Comparison of ENCODE assay signal across 8 cellular contexts in genomic region chr6:30557683-30557981, GRCh38. TPM values are rescaled to one million over a fixed set of nuclear protein-coding genes. Genes with fewer than 3 reads are reported as not detected.
DNase-seq lines count a peak whose midpoint lies in the region; ATAC-seq, FAIRE-seq and TF ChIP-seq lines count a peak whose summit lies in the region.

No MANE protein-coding gene starts in this region.

- H3K9me3 Mint-ChIP-seq in IgD-negative memory B cell = no peaks in the 10 kb centered on the region
- no peaks in the 10 kb centered on the region for H3K9me3 Mint-ChIP-seq in activated naive CD8-positive, alpha-beta T cell treated with anti-CD3 and anti-CD28 coated beads for 36 hours

- no peaks in the 10 kb centered on the region for H3K27me3 ChIP-seq in BLaER1 treated with 17β-estradiol and CSF1 and Interleukin-3, amounts not matched to agents 10 nM and 100 nM
- H3K27me3 ChIP-seq in thoracic aorta (replicated peaks; ENCODE audit: insufficient read depth) = no peaks in the 10 kb centered on the region

- peak overlapping the region; percentile 93 to 100 (median 98) for H3K4me3 Mint-ChIP-seq in IgD-negative memory B cell
- H3K4me3 Mint-ChIP-seq in activated naive CD8-positive, alpha-beta T cell treated with anti-CD3 and anti-CD28 coated beads for 36 hours = peak overlapping the region; percentile 98

- peak overlapping the region; percentile 89 to 97 (median 95) for H3K27ac ChIP-seq in BLaER1 treated with 17β-estradiol and CSF1 and Interleukin-3, amounts not matched to agents 10 nM and 100 nM
- H3K27ac ChIP-seq in kidney (ENCODE audit: low read depth in 2 of 2, low read length in 2 of 2) = peak overlapping the region; percentile 95 to 99
- H3K27ac ChIP-seq in thoracic aorta = peak overlapping the region; percentile 98 to 99

- peaks cover 2% of the 10 kb centered on the region for H3K36me3 Mint-ChIP-seq in IgD-negative memory B cell
- H3K36me3 Mint-ChIP-seq in activated naive CD8-positive, alpha-beta T cell treated with anti-CD3 and anti-CD28 coated beads for 36 hours = peaks cover 63% of the 10 kb centered on the region

- peaks cover 35 to 64% (median 53%) of the 10 kb centered on the region in 11 experiments for H3K36me3 ChIP-seq in BLaER1 treated with 17β-estradiol and CSF1 and Interleukin-3, amounts not matched to agents 10 nM and 100 nM
- H3K36me3 ChIP-seq in kidney (ENCODE audit: control insufficient read depth in 1 of 2, insufficient read depth in 2 of 2, low read length in 2 of 2) = peaks cover 13 to 22% of the 10 kb centered on the region in 2 donors
- peaks cover 17% of the 10 kb centered on the region for H3K36me3 ChIP-seq in thoracic aorta

- H3K9ac ChIP-seq in BLaER1 treated with 17β-estradiol and CSF1 and Interleukin-3, amounts not matched to agents 10 nM and 100 nM = peak overlapping the region; percentile 86 to 95 (median 92)
- peak overlapping the region; percentile 89 to 93 for H3K9ac ChIP-seq in kidney (ENCODE audit: low read length in 2 of 2)

- H4K20me1 ChIP-seq in BLaER1 treated with 17β-estradiol and CSF1 and Interleukin-3, amounts not matched to agents 10 nM and 100 nM = peaks cover 0 to 48% (median 19%) of the 10 kb centered on the region in 11 experiments; a peak in 13 of 22 replicates

- no peak for ATAC-seq in thoracic aorta (ENCODE audit: insufficient number of reproducible peaks, low FRiP score, low read depth)

- peak overlapping the region; percentile 78 to 94 (median 90) for H3K4me3 ChIP-seq in BLaER1 treated with 17β-estradiol and CSF1 and Interleukin-3, amounts not matched to agents 10 nM and 100 nM
- H3K4me3 ChIP-seq in kidney (ENCODE audit: low read length in 2 of 2) = peak overlapping the region; percentile 86 to 96
- peak overlapping the region; percentile 98 for H3K4me3 ChIP-seq in thoracic aorta

- H3K4me1 Mint-ChIP-seq in IgD-negative memory B cell = peaks cover 24 to 29% (median 25%) of the 10 kb centered on the region in 3 donors
- H3K4me1 Mint-ChIP-seq in activated naive CD8-positive, alpha-beta T cell treated with anti-CD3 and anti-CD28 coated beads for 36 hours = peaks cover 40% of the 10 kb centered on the region

- no peak for FAIRE-seq in kidney (lab: Jason Lieb, UNC)

- no peak for TF ChIP-seq CTCF in kidney (IDR thresholded peaks at IDR 0.05; ENCODE audit: borderline replicate concordance, extremely low read depth, insufficient read depth)
- no peak for TF ChIP-seq CTCF in thoracic aorta (IDR thresholded peaks at IDR 0.05)

- H3K27me3 Mint-ChIP-seq in IgD-negative memory B cell = peaks cover 2% of the 10 kb centered on the region
- H3K27me3 Mint-ChIP-seq in activated naive CD8-positive, alpha-beta T cell treated with anti-CD3 and anti-CD28 coated beads for 36 hours = no peaks in the 10 kb centered on the region

- H3K9me3 ChIP-seq in BLaER1 treated with 17β-estradiol and CSF1 and Interleukin-3, amounts not matched to agents 10 nM and 100 nM (replicated peaks in 1 of 11) = no peaks in the 10 kb centered on the region
- no peaks in the 10 kb centered on the region for H3K9me3 ChIP-seq in kidney (ENCODE audit: control insufficient read depth in 1 of 2, low read length in 2 of 2)
- no peaks in the 10 kb centered on the region for H3K9me3 ChIP-seq in thoracic aorta

- intact Hi-C loops in kidney (cut with DNase I) = no loop called here

- H3K4me2 ChIP-seq in BLaER1 treated with 17β-estradiol and CSF1 and Interleukin-3, amounts not matched to agents 10 nM and 100 nM = peak overlapping the region; percentile 81 to 100 (median 96)

- peaks cover 27 to 38% (median 33%) of the 10 kb centered on the region in 10 experiments for H3K4me1 ChIP-seq in BLaER1 treated with 17β-estradiol and CSF1 and Interleukin-3, amounts not matched to agents 10 nM and 100 nM
- H3K4me1 ChIP-seq in kidney (ENCODE audit: control insufficient read depth in 1 of 2, insufficient read depth in 1 of 2, low read depth in 1 of 2, low read length in 2 of 2) (peaks cover 7 to 9% of the 10 kb centered on the region in 2 donors), thoracic aorta (ENCODE audit: control insufficient read depth in 1 of 2, low read depth in 2 of 2) (peaks cover 13 to 22% of the 10 kb centered on the region in 2 donors)

- DNase-seq in activated naive CD8-positive, alpha-beta T cell treated with anti-CD3 and anti-CD28 coated beads for 36 hours = no peak
- DNase-seq in kidney (no peak), thoracic aorta (ENCODE audit: low spot score) (no peak), SHP77 treated with DMSO at 0.1 percent for 48 hours (lab: John Stamatoyannopoulos, UW) (no peak), activated gamma-delta T cell treated with Interleukin-2 at 50 U/mL for 16 hours (no peak)
- no peak for DNase-seq in stimulated activated CD4-positive, alpha-beta T cell treated with anti-CD3 and anti-CD28 coated beads, Interleukin-2, amount 100 ng/mL, for 48 hours

- H3K27ac Mint-ChIP-seq in IgD-negative memory B cell = peak overlapping the region; percentile 95 to 99 (median 97)
- peak overlapping the region; percentile 100 for H3K27ac Mint-ChIP-seq in activated naive CD8-positive, alpha-beta T cell treated with anti-CD3 and anti-CD28 coated beads for 36 hours

RNA-seq across cellular contexts. Expression of gene PRR3, which starts 0.5 kb away (rescaled TPM):
- polyA plus RNA-seq in IgD-negative memory B cell (8.8 TPM), kidney (ENCODE audit: insufficient read depth, low read depth, low replicate concordance) (7.9 TPM)
- 10 to 100 TPM; 32.7 to 34.4 TPM for total RNA-seq in activated naive CD8-positive, alpha-beta T cell treated with anti-CD3 and anti-CD28 coated beads for 36 hours
- total RNA-seq in kidney (9.3 TPM), thoracic aorta (10 to 100 TPM in 1 of 2 donors, 1 to 10 TPM in 1; 4.2 to 10.4 TPM)

RNA-seq across cellular contexts. Expression of gene GNL1, which starts 1.3 kb away (rescaled TPM):
- polyA plus RNA-seq in IgD-negative memory B cell (46.1 TPM), kidney (ENCODE audit: insufficient read depth, low read depth, low replicate concordance) (64.9 TPM)
- 100 to 1,000 TPM; 123 to 126 TPM for total RNA-seq in activated naive CD8-positive, alpha-beta T cell treated with anti-CD3 and anti-CD28 coated beads for 36 hours
- total RNA-seq in kidney (70.4 TPM), thoracic aorta (10 to 100 TPM; 32.9 to 39.0 TPM)

RNA-seq across cellular contexts. Expression of gene ABCF1, which starts 13.6 kb away (rescaled TPM):
- polyA plus RNA-seq in IgD-negative memory B cell = 33.7 TPM
- total RNA-seq in activated naive CD8-positive, alpha-beta T cell treated with anti-CD3 and anti-CD28 coated beads for 36 hours = 100 to 1,000 TPM; 122 TPM
- total RNA-seq in kidney = 47.2 TPM
- 32.9 TPM for polyA plus RNA-seq in kidney (ENCODE audit: insufficient read depth, low read depth, low replicate concordance)
- total RNA-seq in thoracic aorta = 10 to 100 TPM; 24.2 to 52.1 TPM

RNA-seq across cellular contexts. Expression of gene PPP1R10, which starts 59.4 kb away (rescaled TPM):
- polyA plus RNA-seq in IgD-negative memory B cell = 28.0 TPM
- total RNA-seq in activated naive CD8-positive, alpha-beta T cell treated with anti-CD3 and anti-CD28 coated beads for 36 hours = 10 to 100 TPM; 80.5 to 84.6 TPM
- total RNA-seq in kidney = 65.0 TPM
- polyA plus RNA-seq in kidney (ENCODE audit: insufficient read depth, low read depth, low replicate concordance) = 19.7 TPM
- total RNA-seq in thoracic aorta = 10 to 100 TPM; 28.7 to 43.1 TPM
